In the genomic region with DNA sequence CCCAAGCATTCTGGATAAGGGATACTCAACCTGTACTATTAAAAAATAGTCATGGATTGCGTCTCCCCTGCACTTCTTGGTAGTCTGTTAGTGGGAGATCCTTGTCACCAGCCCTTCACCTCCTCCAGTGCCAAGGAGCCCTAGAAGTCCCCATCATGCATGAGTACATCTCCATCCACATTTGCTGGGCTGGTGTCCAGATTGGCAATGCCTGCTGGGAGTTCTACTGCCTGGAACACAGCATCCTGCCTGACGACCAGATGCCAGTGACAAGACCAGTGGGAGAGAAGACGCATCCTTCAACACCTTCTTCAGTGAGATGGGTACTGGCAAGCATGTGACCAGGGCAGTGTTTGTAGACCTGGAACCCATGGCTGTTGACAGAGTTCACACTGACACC, we compare ENCODE assay signal across 29 cellular contexts.
"Had no signal": no experiment of that assay in that cellular context is flagged by ENCODE, and none has a peak within 500 bp of the region (broad histone marks: within the 10 kb centered on the region; RNA-seq: fewer than 3 reads in every experiment).

No MANE protein-coding gene starts in this region.

- ATAC-seq: left colon; left lung; lower lobe of right lung; natural killer cell treated with Interleukin-12 subunit alpha and Interleukin-12 subunit beta and Interleukin-15 and Interleukin-18, amount 100 ng/mL, for 72 hours; pancreas; stimulated activated naive B cell treated with anti-CD40 and anti-IgM and Interleukin-4, amounts not matched to agents 10 μg/mL and 1 μg/mL and 100 μg/mL, for 72 hours; stimulated activated naive CD8-positive, alpha-beta T cell treated with anti-CD3 and anti-CD28 coated beads, Interleukin-15, Interleukin-2, amounts not matched to agents 100 U/mL and 50 U/mL, for 24 hours had no signal

- DNase-seq: head of caudate nucleus; hippocampal formation; immature natural killer cell; kidney; left colon; left lung; lower lobe of right lung; mammary epithelial cell; mesendoderm; naive B cell; nucleus accumbens; pancreas; right lobe of liver; stimulated activated CD4-positive, alpha-beta T cell treated with anti-CD3 and anti-CD28 coated beads, Interleukin-12 subunit alpha, Interleukin-12 subunit beta, amount 100 ng/mL, for 4 hours; stimulated activated CD4-positive, alpha-beta T cell treated with anti-CD3 and anti-CD28 coated beads, Interleukin-15, amount 100 ng/mL, for 24 hours; stimulated activated CD4-positive, alpha-beta T cell treated with anti-CD3 and anti-CD28 coated beads, Interleukin-2, amount 100 ng/mL, for 24 hours; stimulated activated CD4-positive, alpha-beta T cell treated with anti-CD3 and anti-CD28 coated beads, Interleukin-4, amount 100 ng/mL, for 1 hour; stimulated activated naive B cell treated with anti-CD40 and anti-IgM and Interleukin-4, amounts not matched to agents 10 μg/mL and 1 μg/mL and 100 μg/mL, for 72 hours; stimulated activated naive CD8-positive, alpha-beta T cell treated with anti-CD3 and anti-CD28 coated beads, Interleukin-15, Interleukin-2, amounts not matched to agents 100 U/mL and 50 U/mL, for 24 hours had no signal

- H3K27me3 Mint-ChIP-seq: stimulated activated naive B cell treated with anti-CD40 and anti-IgM and Interleukin-4, amounts not matched to agents 10 μg/mL and 1 μg/mL and 100 μg/mL, for 72 hours had no signal

- H3K4me1 Mint-ChIP-seq: immature natural killer cell; naive B cell; stimulated activated naive B cell treated with anti-CD40 and anti-IgM and Interleukin-4, amounts not matched to agents 10 μg/mL and 1 μg/mL and 100 μg/mL, for 72 hours had no signal

- H3K9me3 ChIP-seq: left lung, lower lobe of right lung, pancreas, prostate gland, right atrium auricular region, right lobe of liver, suprapubic skin, thoracic aorta, vagina had no signal

- H3K27me3 ChIP-seq: left lung, pancreas, right atrium auricular region, right lobe of liver, suprapubic skin, tibial nerve, vagina had no signal

- H3K4me1 ChIP-seq: left lung, lower lobe of right lung, pancreas, prostate gland, right atrium auricular region, right lobe of liver, suprapubic skin, tibial nerve, vagina had no signal

- H3K4me3 ChIP-seq: left lung, lower lobe of right lung, pancreas, prostate gland, right atrium auricular region, right lobe of liver, smooth muscle cell, suprapubic skin, thoracic aorta, tibial nerve, vagina had no signal

- H3K27ac Mint-ChIP-seq: immature natural killer cell; mesothelial cell of epicardium; naive B cell; natural killer cell treated with Interleukin-12 subunit alpha and Interleukin-12 subunit beta and Interleukin-15 and Interleukin-18, amount 100 ng/mL, for 72 hours; stimulated activated naive B cell treated with anti-CD40 and anti-IgM and Interleukin-4, amounts not matched to agents 10 μg/mL and 1 μg/mL and 100 μg/mL, for 72 hours; type B pancreatic cell had no signal

- H3K4me2 ChIP-seq: smooth muscle cell had no signal

- H3K36me3 ChIP-seq: left lung, lower lobe of right lung, pancreas, prostate gland, right atrium auricular region, right lobe of liver, suprapubic skin, tibial nerve, vagina had no signal

- H3K4me3 Mint-ChIP-seq: immature natural killer cell; mesothelial cell of epicardium; naive B cell; natural killer cell treated with Interleukin-12 subunit alpha and Interleukin-12 subunit beta and Interleukin-15 and Interleukin-18, amount 100 ng/mL, for 72 hours; stimulated activated naive B cell treated with anti-CD40 and anti-IgM and Interleukin-4, amounts not matched to agents 10 μg/mL and 1 μg/mL and 100 μg/mL, for 72 hours; type B pancreatic cell had no signal

- H3K9me3 Mint-ChIP-seq: natural killer cell treated with Interleukin-12 subunit alpha and Interleukin-12 subunit beta and Interleukin-15 and Interleukin-18, amount 100 ng/mL, for 72 hours; type B pancreatic cell had no signal

- H3K27ac ChIP-seq: left lung, lower lobe of right lung, pancreas, prostate gland, right atrium auricular region, right lobe of liver, suprapubic skin, thoracic aorta, tibial nerve, vagina had no signal
